Comparison of ENCODE assay signal across 11 cellular contexts in the genomic region with DNA sequence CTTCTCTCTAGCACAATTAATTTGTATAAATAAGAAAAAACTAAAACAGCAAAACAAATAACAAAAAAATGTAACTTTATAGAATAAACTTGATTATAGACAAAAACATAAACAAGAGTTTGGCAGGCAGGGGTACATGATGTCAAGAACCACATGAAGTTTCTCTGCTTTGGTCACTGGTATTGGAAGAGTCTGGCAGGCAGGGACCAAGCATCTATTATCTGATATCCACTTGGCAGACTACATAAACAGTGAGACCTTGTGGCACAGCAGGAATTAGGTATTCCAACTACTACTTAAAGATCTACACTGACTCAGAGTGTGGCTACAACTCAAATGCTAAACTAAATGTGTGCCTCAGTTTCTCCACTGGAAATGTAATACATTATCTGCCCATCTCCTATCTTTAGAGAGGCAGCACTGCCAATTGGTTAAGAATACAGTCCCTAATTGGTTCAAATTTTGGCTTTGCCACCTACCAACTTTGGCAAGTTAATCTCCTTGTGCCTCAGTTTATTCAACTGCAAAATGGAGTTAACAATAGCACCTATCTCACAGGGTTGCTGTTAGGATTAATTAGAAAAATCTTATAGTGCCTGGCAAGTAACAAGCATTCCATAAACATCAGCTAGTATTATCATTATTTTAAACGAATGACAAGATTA. TPM values are rescaled to one million over a fixed set of nuclear protein-coding genes. Genes with fewer than 3 reads are reported as not detected.
DNase-seq lines count a peak whose midpoint lies in the region; TF ChIP-seq lines count a peak whose summit lies in the region.
"Had no signal": no experiment of that assay in that cellular context is flagged by ENCODE, and none has a peak within 500 bp of the region (broad histone marks: within the 10 kb centered on the region; RNA-seq: fewer than 3 reads in every experiment).

No MANE protein-coding gene starts in this region.

- H3K9ac ChIP-seq in endocrine pancreas (ENCODE audit: control insufficient read depth, insufficient read depth, low read length): no peak overlapping the region

- DNase-seq in BJ (ENCODE audit: low read depth): no peak
- DNase-seq in M059J (ENCODE audit: low read depth): peak; percentile 21
- DNase-seq in activated CD4-positive, alpha-beta T cell treated with anti-CD3 and anti-CD28 coated beads, Interleukin-2, amount 50 U/mL, for 4 hours: no peak
- DNase-seq in central memory CD4-positive, alpha-beta T cell: no peak
- no peak for DNase-seq in glomerular visceral epithelial cell (ENCODE audit: extremely low spot score)
- no peak for DNase-seq in pons (ENCODE audit: low spot score)
- DNase-seq: NCI-H748 treated with DMSO at 0.1 percent for 48 hours; stimulated activated CD4-positive, alpha-beta T cell treated with anti-CD3 and anti-CD28 coated beads, Interleukin-2, amount 100 ng/mL, for 24 hours; T-helper 1 cell had no signal

- no peaks in the 10 kb centered on the region for H3K9me3 ChIP-seq in endocrine pancreas (ENCODE audit: control insufficient read depth, low read length)
- H3K9me3 ChIP-seq in neuron (ENCODE audit: low read length): no peaks in the 10 kb centered on the region

- no peak overlapping the region for H2AFZ ChIP-seq in neuron (ENCODE audit: low read depth, low read length)

- POLR2A ChIA-PET in BJ (lab: Charles Lee): interaction anchor here (0.7 kb wide), 1 partner anchor 108 kb away, joined by 5 read pairs; no protein-coding TSS in a partner anchor

- H3K36me3 ChIP-seq in BJ (ENCODE audit: control insufficient read depth, insufficient read depth, low read length) (no peaks in the 10 kb centered on the region), endocrine pancreas (ENCODE audit: control insufficient read depth, insufficient read depth, low read length) (no peaks in the 10 kb centered on the region), neuron (ENCODE audit: insufficient read depth, low read length) (no peaks in the 10 kb centered on the region)

- H3K4me3 ChIP-seq in BJ (ENCODE audit: low read depth, low read length): peak overlapping the region; percentile 76
- peak overlapping the region; percentile 98 for H3K4me3 ChIP-seq in endocrine pancreas (ENCODE audit: control insufficient read depth, insufficient read depth, low read length)
- peak overlapping the region; percentile 83 for H3K4me3 ChIP-seq in neuron (ENCODE audit: low read length)

- no peak for TF ChIP-seq CTCF in BJ (IDR thresholded peaks at IDR 0.05; ENCODE audit: insufficient read depth, low read depth, low read length)

- no peaks in the 10 kb centered on the region for H3K27me3 ChIP-seq in BJ (ENCODE audit: control insufficient read depth, insufficient read depth, low read length)
- no peaks in the 10 kb centered on the region for H3K27me3 ChIP-seq in endocrine pancreas (ENCODE audit: control insufficient read depth, insufficient read depth, low read length)
- no peaks in the 10 kb centered on the region for H3K27me3 ChIP-seq in neuron (ENCODE audit: insufficient read depth, low read length)

- CTCF ChIA-PET in BJ (lab: Yijun Ruan, JAX): no interaction called here

- peaks cover 50% of the 10 kb centered on the region for H3K4me1 ChIP-seq in endocrine pancreas (ENCODE audit: control insufficient read depth, insufficient read depth, low read length)
- H3K4me1 ChIP-seq in neuron (ENCODE audit: insufficient read depth, low read length): peaks cover 23% of the 10 kb centered on the region

RNA-seq across cellular contexts. Expression of a gene that starts 2.7 kb away (rescaled TPM):
- polyA plus RNA-seq in BJ (2011; rRNA removed): 24.7 and 45.5 TPM in 2 replicates
- 14.1 and 19.3 TPM in 2 replicates for polyA minus RNA-seq in BJ (2011; rRNA and poly(A)+ RNA removed)
- total RNA-seq in M059J (2014; rRNA removed; shearing (Covaris generic)): 12.6 and 21.0 TPM in 2 replicates
